Comparison of ENCODE assay signal across 8 cellular contexts in genomic region chr11:798093-798713, GRCh38. TPM values are rescaled to one million over a fixed set of nuclear protein-coding genes. Genes with fewer than 3 reads are reported as not detected.
DNase-seq lines count a peak whose midpoint lies in the region; ATAC-seq and TF ChIP-seq lines count a peak whose summit lies in the region.

Gene SLC25A22 (minus strand): TSS chr11:798281. CDS start chr11:795006, 3,275 bp downstream.

- H3K27ac ChIP-seq in GM23338 (ENCODE audit: low read depth) (peak within 1 kb of the TSS; percentile 69; the same call in 1 of the 2 replicates), parathyroid adenoma (peak within 1 kb of the TSS; percentile 42), upper lobe of left lung (peak within 1 kb of the TSS; percentile 80 to 91 (median 88))

- H3K36me3 ChIP-seq in GM23338 (ENCODE audit: insufficient read depth) (no peaks in the 10 kb centered on the region), parathyroid adenoma (ENCODE audit: control insufficient read depth, insufficient read depth, low read length) (no peaks in the 10 kb centered on the region), upper lobe of left lung (peaks cover 0 to 34% (median 14%) of the 10 kb centered on the region in 4 donors)

- peak within 1 kb of the TSS; percentile 95 for H3K4me2 ChIP-seq in GM23338
- peak within 1 kb of the TSS; percentile 69 for H3K4me2 ChIP-seq in parathyroid adenoma (ENCODE audit: low read length)

- TF ChIP-seq CTCF in GM23338 (conservative IDR thresholded peaks at IDR 0.05; ENCODE audit: low read depth in 2 of 2) (peak; percentile 61 to 73), LNCaP clone FGC (IDR thresholded peaks at IDR 0.05; ENCODE audit: control insufficient read depth, extremely low read depth, insufficient read depth) (peak; percentile 87), parathyroid adenoma (IDR thresholded peaks at IDR 0.05) (peak; percentile 73), upper lobe of left lung (IDR thresholded peaks at IDR 0.05) (peak; percentile 98 to 99 (median 98))

- intact Hi-C loops in Right ventricle myocardium superior (cut with DNase I) = no loop called here

- peak within 1 kb of the TSS; percentile 81 for H3K4me3 Mint-ChIP-seq in GM23338
- H3K4me3 Mint-ChIP-seq in activated naive CD8-positive, alpha-beta T cell treated with anti-CD3 and anti-CD28 coated beads for 36 hours = peak within 1 kb of the TSS; percentile 93

- H3K4me1 ChIP-seq in GM23338 (ENCODE audit: insufficient read depth) (peaks cover 8% of the 10 kb centered on the region; the same call in 1 of the 2 replicates), parathyroid adenoma (peaks cover 4% of the 10 kb centered on the region), upper lobe of left lung (peaks cover 26 to 46% (median 29%) of the 10 kb centered on the region in 4 donors)

- no peak for TF ChIP-seq POLR2A in upper lobe of left lung (IDR thresholded peaks at IDR 0.05)

- WGBS in upper lobe of left lung, 2 donors = 0 to 4% methylated on average over 1 to 33 of the region's 69 CpGs

- H3K9me3 Mint-ChIP-seq in GM23338 = no peaks in the 10 kb centered on the region
- no peaks in the 10 kb centered on the region for H3K9me3 Mint-ChIP-seq in activated naive CD8-positive, alpha-beta T cell treated with anti-CD3 and anti-CD28 coated beads for 36 hours

- peaks cover 6% of the 10 kb centered on the region; the same call in 1 of the 3 replicates for H3K36me3 Mint-ChIP-seq in GM23338 (ENCODE audit: low read depth)
- peaks cover 8% of the 10 kb centered on the region for H3K36me3 Mint-ChIP-seq in activated naive CD8-positive, alpha-beta T cell treated with anti-CD3 and anti-CD28 coated beads for 36 hours

- no peak within 1 kb of the TSS for H3K9ac ChIP-seq in parathyroid adenoma

- peaks cover 14% of the 10 kb centered on the region for H3F3A ChIP-seq in GM23338 (replicated peaks; ENCODE audit: low read depth)

- peaks cover 5% of the 10 kb centered on the region for H3K27me3 Mint-ChIP-seq in GM23338 (ENCODE audit: insufficient read depth, low read depth, poor library complexity)
- no peaks in the 10 kb centered on the region for H3K27me3 Mint-ChIP-seq in activated naive CD8-positive, alpha-beta T cell treated with anti-CD3 and anti-CD28 coated beads for 36 hours

- ATAC-seq in GM23338 (peak; percentile 61), Right ventricle myocardium superior (ENCODE audit: poor library complexity) (peak; percentile 81), upper lobe of left lung (ENCODE audit: low FRiP score in 2 of 2) (peak; percentile 72 to 88)

- no peaks in the 10 kb centered on the region for H3K9me3 ChIP-seq in parathyroid adenoma (ENCODE audit: control insufficient read depth, low read length)
- H3K9me3 ChIP-seq in upper lobe of left lung = no peaks in the 10 kb centered on the region

- no peaks in the 10 kb centered on the region for H4K20me1 ChIP-seq in GM23338 (replicated peaks; ENCODE audit: insufficient read depth)

- no peak for TF ChIP-seq EP300 in upper lobe of left lung (IDR thresholded peaks at IDR 0.05)

- H3K9me2 ChIP-seq in GM23338 (ENCODE audit: insufficient read depth) = no peaks in the 10 kb centered on the region

- H3K4me3 ChIP-seq in GM23338 (peak within 1 kb of the TSS; percentile 86), LNCaP clone FGC (ENCODE audit: low read depth, low read length) (peak within 1 kb of the TSS; percentile 94), parathyroid adenoma (ENCODE audit: low read depth, low read length) (peak within 1 kb of the TSS; percentile 48), upper lobe of left lung (peak within 1 kb of the TSS; percentile 78 to 84 (median 80))

- DNase-seq in GDM1 (lab: John Stamatoyannopoulos, UW) (peak; percentile 77), GM23338 (ENCODE audit: low spot score) (peak; percentile 90), LNCaP clone FGC (ENCODE audit: low read depth) (no peak), SKM-1 treated with dmso at 0.1 percent for 144 hours (lab: John Stamatoyannopoulos, UW; ENCODE audit: unreplicated experiment) (peak; percentile 74), Right ventricle myocardium superior (peak; percentile 88), upper lobe of left lung (peak; percentile 83 to 98)
- DNase-seq in activated naive CD8-positive, alpha-beta T cell treated with anti-CD3 and anti-CD28 coated beads for 36 hours = peak; percentile 93

- no peaks in the 10 kb centered on the region for H3K27me3 ChIP-seq in GM23338 (ENCODE audit: insufficient read depth)
- no peaks in the 10 kb centered on the region for H3K27me3 ChIP-seq in parathyroid adenoma (ENCODE audit: control insufficient read depth, insufficient read depth, low read length)
- no peaks in the 10 kb centered on the region for H3K27me3 ChIP-seq in upper lobe of left lung

- H3K4me1 Mint-ChIP-seq in GM23338 = peaks cover 16% of the 10 kb centered on the region; the same call in 2 of the 3 replicates
- H3K4me1 Mint-ChIP-seq in activated naive CD8-positive, alpha-beta T cell treated with anti-CD3 and anti-CD28 coated beads for 36 hours = peaks cover 10% of the 10 kb centered on the region

- H3K79me2 ChIP-seq in GM23338 (replicated peaks; ENCODE audit: insufficient read depth) (no peaks in the 10 kb centered on the region; the same call in 1 of the 2 replicates), parathyroid adenoma (no peaks in the 10 kb centered on the region)

- H3K27ac Mint-ChIP-seq in GM23338 = no peak within 1 kb of the TSS
- peak within 1 kb of the TSS; percentile 85 for H3K27ac Mint-ChIP-seq in activated naive CD8-positive, alpha-beta T cell treated with anti-CD3 and anti-CD28 coated beads for 36 hours

- H2AFZ ChIP-seq in GM23338 (peak within 1 kb of the TSS; percentile 52; the same call in 1 of the 2 replicates), parathyroid adenoma (peak within 1 kb of the TSS; percentile 68)

TF ChIP-seq in GM23338, 12 proteins besides CTCF, POLR2A, EP300 and RAD21:
- TF ChIP-seq ZNF114 (CRISPR knock-in tag; IDR thresholded peaks at IDR 0.05) (no peak), EZH2 (IDR thresholded peaks at IDR 0.05; ENCODE audit: low read depth, unreplicated experiment) (no peak), REST (IDR thresholded peaks at IDR 0.05; ENCODE audit: unreplicated experiment) (no peak), ETS1 (IDR thresholded peaks at IDR 0.05) (no peak), POLR2AphosphoS5 (IDR thresholded peaks at IDR 0.05; ENCODE audit: low read depth) (peak; percentile 30; the same call in 1 of the 2 replicates), CREB1 (CRISPR knock-in tag; IDR thresholded peaks at IDR 0.05; ENCODE audit: low read depth) (no peak), EZH2phosphoT487 (IDR thresholded peaks at IDR 0.05; ENCODE audit: unreplicated experiment) (no peak)

RNA-seq across cellular contexts. Expression of gene SLC25A22, which starts in this region (rescaled TPM):
- 41.2 and 46.4 TPM in 2 replicates for total RNA-seq in GM23338 (2014; rRNA removed; shearing (Covaris generic))
- polyA plus RNA-seq in GM23338 (2016; fragmentation: Nextera tagmentation; extraction: Ambion mirVana) = 20.2 and 21.0 TPM in 2 replicates
- 10 to 100 TPM; 54.4 to 56.5 TPM for total RNA-seq in activated naive CD8-positive, alpha-beta T cell treated with anti-CD3 and anti-CD28 coated beads for 36 hours
- total RNA-seq in Right ventricle myocardium superior (3.4 TPM), upper lobe of left lung (10 to 100 TPM; 13.6 to 29.3 (median 22.3) TPM)
